In the genomic region with DNA sequence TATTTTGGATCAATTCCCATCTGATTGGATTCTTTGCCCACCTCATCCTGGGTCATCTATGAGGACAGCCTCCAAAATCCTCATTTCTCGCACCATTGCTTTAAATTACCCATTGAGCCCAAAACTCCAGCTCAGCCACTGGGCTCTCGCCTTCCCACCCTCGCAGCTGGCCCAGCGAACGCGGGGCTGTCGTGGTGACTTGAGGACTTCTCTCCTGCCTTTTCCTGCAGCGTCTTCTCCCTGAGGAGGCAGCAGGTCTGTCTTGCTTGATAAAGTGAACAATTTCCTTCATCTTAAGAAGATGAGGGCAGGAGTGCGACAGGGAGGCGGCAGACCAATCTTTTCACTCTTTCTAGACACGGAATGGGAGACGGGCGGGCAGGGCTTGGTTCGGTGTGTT, we compare ENCODE assay signal across 25 cellular contexts.
"Had no signal": no experiment of that assay in that cellular context is flagged by ENCODE, and none has a peak within 500 bp of the region (broad histone marks: within the 10 kb centered on the region; RNA-seq: fewer than 3 reads in every experiment).

No MANE protein-coding gene starts in this region.

- H3K27ac Mint-ChIP-seq: effector memory CD8-positive, alpha-beta T cell; mesothelial cell of epicardium; naive B cell; natural killer cell treated with Interleukin-12 subunit alpha and Interleukin-12 subunit beta and Interleukin-15 and Interleukin-18, amount 100 ng/mL, for 72 hours; neural progenitor cell; progenitor cell of endocrine pancreas; stimulated activated effector memory CD8-positive, alpha-beta T cell treated with anti-CD3 and anti-CD28 coated beads, Interleukin-12 subunit alpha, Interleukin-12 subunit beta, amount 100 ng/mL, for 72 hours had no signal

- H3K4me1 ChIP-seq: neural progenitor cell, parathyroid adenoma, thyroid gland had no signal

- H3K27ac ChIP-seq: coronary artery, neural progenitor cell, parathyroid adenoma, right lobe of liver, stomach, thyroid gland had no signal

- H3K4me3 Mint-ChIP-seq: effector memory CD8-positive, alpha-beta T cell; immature natural killer cell; mesothelial cell of epicardium; naive B cell; natural killer cell treated with Interleukin-12 subunit alpha and Interleukin-12 subunit beta and Interleukin-15 and Interleukin-18, amount 100 ng/mL, for 72 hours; neural progenitor cell; stimulated activated effector memory CD8-positive, alpha-beta T cell treated with anti-CD3 and anti-CD28 coated beads, Interleukin-12 subunit alpha, Interleukin-12 subunit beta, amount 100 ng/mL, for 72 hours had no signal

- ATAC-seq: effector memory CD8-positive, alpha-beta T cell; left lobe of liver; mucosa of descending colon; natural killer cell treated with Interleukin-12 subunit alpha and Interleukin-12 subunit beta and Interleukin-15 and Interleukin-18, amount 100 ng/mL, for 72 hours; right lobe of liver; stimulated activated effector memory CD8-positive, alpha-beta T cell treated with anti-CD3 and anti-CD28 coated beads, Interleukin-12 subunit alpha, Interleukin-12 subunit beta, amount 100 ng/mL, for 72 hours had no signal

- H3K9me3 ChIP-seq: mucosa of descending colon, right lobe of liver, stomach, thyroid gland had no signal

- H3K36me3 Mint-ChIP-seq: mesothelial cell of epicardium; natural killer cell treated with Interleukin-12 subunit alpha and Interleukin-12 subunit beta and Interleukin-15 and Interleukin-18, amount 100 ng/mL, for 72 hours; neural progenitor cell; stimulated activated effector memory CD8-positive, alpha-beta T cell treated with anti-CD3 and anti-CD28 coated beads, Interleukin-12 subunit alpha, Interleukin-12 subunit beta, amount 100 ng/mL, for 72 hours had no signal

- H3K27me3 ChIP-seq: right lobe of liver, thyroid gland had no signal

- H3K4me3 ChIP-seq: coronary artery, mucosa of descending colon, neural progenitor cell, right lobe of liver, smooth muscle cell, stomach, thyroid gland had no signal

- H3K9ac ChIP-seq: neural progenitor cell, parathyroid adenoma had no signal

- FAIRE-seq: frontal cortex, keratinocyte had no signal

- H3K9me3 Mint-ChIP-seq: mesothelial cell of epicardium; natural killer cell treated with Interleukin-12 subunit alpha and Interleukin-12 subunit beta and Interleukin-15 and Interleukin-18, amount 100 ng/mL, for 72 hours; neural progenitor cell had no signal

- H3K4me1 Mint-ChIP-seq: mesothelial cell of epicardium had no signal

- H3K36me3 ChIP-seq: neural progenitor cell, thyroid gland had no signal

- DNase-seq: dermis blood vessel endothelial cell; effector memory CD8-positive, alpha-beta T cell; hypothalamus; immature natural killer cell; mesenchymal stem cell; mucosa of descending colon; naive B cell; stimulated activated CD4-positive, alpha-beta T cell treated with anti-CD3 and anti-CD28 coated beads, Interleukin-2, amount 100 ng/mL, for 24 hours; stimulated activated CD4-positive, alpha-beta T cell treated with anti-CD3 and anti-CD28 coated beads, Interleukin-4, amount 100 ng/mL, for 24 hours; stimulated activated naive CD4-positive, alpha-beta T cell treated with Interleukin-2 at 50 U/mL for 16 hours; stomach; thyroid gland; trophoblast cell had no signal
